In the genomic region with DNA sequence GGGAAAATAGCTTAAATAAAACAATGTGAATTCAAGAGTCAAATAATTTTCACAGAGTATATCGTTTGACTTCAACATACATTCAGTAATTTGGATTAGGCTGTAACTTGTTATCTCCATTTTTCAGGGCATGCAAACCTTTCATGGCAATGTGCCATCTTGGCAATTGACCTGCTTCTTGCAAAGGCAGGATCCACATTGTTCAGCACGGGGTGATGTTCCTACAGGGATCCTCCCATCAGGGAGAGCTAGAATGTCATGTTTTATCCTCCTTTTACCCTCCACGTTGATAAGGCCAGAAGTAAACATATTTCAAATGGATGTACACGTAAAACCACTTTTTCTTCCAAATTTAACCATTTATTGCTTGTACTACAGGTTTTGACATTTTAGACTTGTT, we compare ENCODE assay signal across 30 cellular contexts.
"Had no signal": no experiment of that assay in that cellular context is flagged by ENCODE, and none has a peak within 500 bp of the region (broad histone marks: within the 10 kb centered on the region; RNA-seq: fewer than 3 reads in every experiment).

No MANE protein-coding gene starts in this region.

- H3K9me3 Mint-ChIP-seq: stimulated activated naive CD8-positive, alpha-beta T cell treated with anti-CD3 and anti-CD28 coated beads, Interleukin-15, amount 100 ng/mL, for 72 hours had no signal

- H3K4me1 ChIP-seq: parathyroid adenoma, psoas muscle, right lobe of liver, sigmoid colon, suprapubic skin, thyroid gland, tibial nerve, upper lobe of left lung had no signal

- H3K36me3 Mint-ChIP-seq: naive thymus-derived CD4-positive, alpha-beta T cell; natural killer cell; stimulated activated memory B cell treated with anti-CD40 and anti-IgM and Interleukin-4, amounts not matched to agents 10 μg/mL and 1 μg/mL and 100 μg/mL, for 72 hours had no signal

- H3K27ac ChIP-seq: neutrophil, ovary, parathyroid adenoma, psoas muscle, right lobe of liver, sigmoid colon, suprapubic skin, thoracic aorta, thyroid gland, tibial nerve, upper lobe of left lung had no signal

- H3K4me3 Mint-ChIP-seq: naive thymus-derived CD4-positive, alpha-beta T cell; natural killer cell; nephron progenitor cell; neural crest cell; stimulated activated memory B cell treated with anti-CD40 and anti-IgM and Interleukin-4, amounts not matched to agents 10 μg/mL and 1 μg/mL and 100 μg/mL, for 72 hours; stimulated activated naive CD8-positive, alpha-beta T cell treated with anti-CD3 and anti-CD28 coated beads, Interleukin-15, amount 100 ng/mL, for 72 hours had no signal

- H3K27ac Mint-ChIP-seq: naive thymus-derived CD4-positive, alpha-beta T cell; natural killer cell; nephron progenitor cell; progenitor cell of endocrine pancreas; stimulated activated memory B cell treated with anti-CD40 and anti-IgM and Interleukin-4, amounts not matched to agents 10 μg/mL and 1 μg/mL and 100 μg/mL, for 72 hours; stimulated activated naive CD8-positive, alpha-beta T cell treated with anti-CD3 and anti-CD28 coated beads, Interleukin-15, amount 100 ng/mL, for 72 hours had no signal

- H3K4me1 Mint-ChIP-seq: naive thymus-derived CD4-positive, alpha-beta T cell; natural killer cell; nephron progenitor cell; neural crest cell; stimulated activated memory B cell treated with anti-CD40 and anti-IgM and Interleukin-4, amounts not matched to agents 10 μg/mL and 1 μg/mL and 100 μg/mL, for 72 hours; stimulated activated naive CD8-positive, alpha-beta T cell treated with anti-CD3 and anti-CD28 coated beads, Interleukin-15, amount 100 ng/mL, for 72 hours had no signal

- H3K9me3 ChIP-seq: neutrophil, ovary, psoas muscle, right lobe of liver, sigmoid colon, suprapubic skin, thyroid gland had no signal

- H3K27me3 ChIP-seq: neutrophil, ovary, sigmoid colon, suprapubic skin, thyroid gland, tibial nerve, upper lobe of left lung had no signal

- H3K36me3 ChIP-seq: neutrophil, ovary, right lobe of liver, sigmoid colon, suprapubic skin, thoracic aorta, thyroid gland, tibial nerve, upper lobe of left lung had no signal

- DNase-seq: naive thymus-derived CD4-positive, alpha-beta T cell; natural killer cell; nephron progenitor cell; nucleus accumbens; ovary; posterior cingulate gyrus; psoas muscle; right cardiac atrium; right lobe of liver; sigmoid colon; small intestine; stimulated activated CD4-positive, alpha-beta T cell treated with anti-CD3 and anti-CD28 coated beads, Interleukin-15, amount 100 ng/mL, for 24 hours; stimulated activated CD4-positive, alpha-beta T cell treated with anti-CD3 and anti-CD28 coated beads, Interleukin-4, amount 100 ng/mL, for 1 hour; stimulated activated CD4-positive, alpha-beta T cell treated with anti-CD3 and anti-CD28 coated beads, Interleukin-4, amount 100 ng/mL, for 4 hours; stimulated activated CD8-positive, alpha-beta memory T cell treated with anti-CD3 and anti-CD28 coated beads, Interleukin-4, amount 100 ng/mL, for 48 hours; stimulated activated naive CD4-positive, alpha-beta T cell; stimulated activated naive CD8-positive, alpha-beta T cell treated with anti-CD3 and anti-CD28 coated beads, Interleukin-15, amount 100 ng/mL, for 72 hours; stimulated activated naive CD8-positive, alpha-beta T cell treated with anti-CD3 and anti-CD28 coated beads, Interleukin-15, Interleukin-2, amounts not matched to agents 100 U/mL and 50 U/mL, for 24 hours; substantia nigra; thyroid gland; trophoblast cell; upper lobe of left lung had no signal

- ATAC-seq: naive thymus-derived CD4-positive, alpha-beta T cell; natural killer cell; psoas muscle; right cardiac atrium; right lobe of liver; stimulated activated memory B cell treated with anti-CD40 and anti-IgM and Interleukin-4, amounts not matched to agents 10 μg/mL and 1 μg/mL and 100 μg/mL, for 72 hours; stimulated activated naive CD8-positive, alpha-beta T cell treated with anti-CD3 and anti-CD28 coated beads, Interleukin-15, amount 100 ng/mL, for 72 hours; stimulated activated naive CD8-positive, alpha-beta T cell treated with anti-CD3 and anti-CD28 coated beads, Interleukin-15, Interleukin-2, amounts not matched to agents 100 U/mL and 50 U/mL, for 24 hours had no signal

- H3K4me3 ChIP-seq: ovary, psoas muscle, right lobe of liver, sigmoid colon, suprapubic skin, thoracic aorta, thyroid gland, tibial nerve, upper lobe of left lung had no signal

- H3K27me3 Mint-ChIP-seq: progenitor cell of endocrine pancreas; stimulated activated memory B cell treated with anti-CD40 and anti-IgM and Interleukin-4, amounts not matched to agents 10 μg/mL and 1 μg/mL and 100 μg/mL, for 72 hours; stimulated activated naive CD8-positive, alpha-beta T cell treated with anti-CD3 and anti-CD28 coated beads, Interleukin-15, amount 100 ng/mL, for 72 hours had no signal
